ENCODE assay signal across 16 cellular contexts in genomic region chr2:57876313-57876712, GRCh38.
DNase-seq lines count a peak whose midpoint lies in the region; ATAC-seq lines count a peak whose summit lies in the region.
"Had no signal": no experiment of that assay in that cellular context is flagged by ENCODE, and none has a peak within 500 bp of the region (broad histone marks: within the 10 kb centered on the region; RNA-seq: fewer than 3 reads in every experiment).

No MANE protein-coding gene starts in this region.

- ATAC-seq in HG02623 (IDR thresholded peaks at IDR 0.05; ENCODE audit: unreplicated experiment): peak; percentile 64
- peak; percentile 71 for ATAC-seq in HG03342 (IDR thresholded peaks at IDR 0.05; ENCODE audit: unreplicated experiment)
- ATAC-seq: body of pancreas, gastroesophageal sphincter, HCT116, Panc1 had no signal

- peak; percentile 69 for DNase-seq in NCI-H1694 treated with DMSO at 0.1 percent for 48 hours (lab: John Stamatoyannopoulos, UW)
- no peak for DNase-seq in NCI-H1694 (lab: John Stamatoyannopoulos, UW)
- no peak for DNase-seq in cerebellar nuclear complex (lab: John Stamatoyannopoulos, UW)
- no peak for DNase-seq in superior temporal gyrus (ENCODE audit: extremely low spot score)
- no peak for DNase-seq in NOMO-1 treated with DMSO at 0.1 percent for 48 hours (lab: John Stamatoyannopoulos, UW; ENCODE audit: unreplicated experiment)
- no peak for DNase-seq in stimulated activated naive CD4-positive, alpha-beta T cell treated with Interleukin-2 at 50 U/mL for 16 hours (lab: John Stamatoyannopoulos, UW)
- DNase-seq: 8988T; body of pancreas; C1 segment of cervical spinal cord; cortex of kidney; stimulated activated CD4-positive, alpha-beta T cell treated with anti-CD3 and anti-CD28 coated beads, Interleukin-2, amount 100 ng/mL, for 48 hours had no signal
